Comparison of ENCODE assay signal across 26 cellular contexts in genomic region chr1:226894826-226895225, GRCh38.
"Had no signal": no experiment of that assay in that cellular context is flagged by ENCODE, and none has a peak within 500 bp of the region (broad histone marks: within the 10 kb centered on the region; RNA-seq: fewer than 3 reads in every experiment).

No MANE protein-coding gene starts in this region.

- H3K4me1 ChIP-seq: parathyroid adenoma, tibial nerve, uterus had no signal

- H3K27me3 ChIP-seq: left lung, neutrophil, tibial nerve, uterus had no signal

- H3K9me3 ChIP-seq: left lung, lower lobe of right lung, neutrophil, tibial nerve, uterus had no signal

- DNase-seq: hypothalamus; immature natural killer cell; kidney; left colon; left lung; lower lobe of right lung; mammary epithelial cell; mesenchymal stem cell; naive thymus-derived CD8-positive, alpha-beta T cell; occipital lobe; retina; right cardiac atrium; stimulated activated CD4-positive, alpha-beta T cell treated with anti-CD3 and anti-CD28 coated beads, Interleukin-4, amount 100 ng/mL, for 24 hours; stimulated activated naive CD4-positive, alpha-beta T cell; uterus had no signal

- H3K27ac ChIP-seq: left lung, lower lobe of right lung, neutrophil, parathyroid adenoma, skin epidermis, tibial nerve, uterus had no signal

- H3K4me3 ChIP-seq: left lung, lower lobe of right lung, skin epidermis, tibial nerve, uterus had no signal

- H3K36me3 ChIP-seq: neutrophil, uterus had no signal

- H3K36me3 Mint-ChIP-seq: stimulated activated effector memory CD8-positive, alpha-beta T cell treated with anti-CD3 and anti-CD28 coated beads, Interleukin-12 subunit alpha, Interleukin-12 subunit beta, amount 100 ng/mL, for 72 hours had no signal

- ATAC-seq: left colon; left lung; lower lobe of right lung; naive thymus-derived CD8-positive, alpha-beta T cell; right cardiac atrium; sciatic nerve; stimulated activated effector memory CD8-positive, alpha-beta T cell treated with anti-CD3 and anti-CD28 coated beads, Interleukin-12 subunit alpha, Interleukin-12 subunit beta, amount 100 ng/mL, for 72 hours had no signal

- H3K9me3 Mint-ChIP-seq: immature natural killer cell; naive thymus-derived CD8-positive, alpha-beta T cell; nephron; neural crest cell; stimulated activated effector memory CD8-positive, alpha-beta T cell treated with anti-CD3 and anti-CD28 coated beads, Interleukin-12 subunit alpha, Interleukin-12 subunit beta, amount 100 ng/mL, for 72 hours; stimulated activated naive CD8-positive, alpha-beta T cell treated with anti-CD3 and anti-CD28 coated beads, Interleukin-15, Interleukin-2, amounts not matched to agents 100 ng/mL and 50 ng/mL, for 24 hours; type B pancreatic cell had no signal

- H3K27ac Mint-ChIP-seq: nephron; progenitor cell of endocrine pancreas; stimulated activated effector memory CD8-positive, alpha-beta T cell treated with anti-CD3 and anti-CD28 coated beads, Interleukin-12 subunit alpha, Interleukin-12 subunit beta, amount 100 ng/mL, for 72 hours; stimulated activated naive CD8-positive, alpha-beta T cell treated with anti-CD3 and anti-CD28 coated beads, Interleukin-15, Interleukin-2, amounts not matched to agents 100 ng/mL and 50 ng/mL, for 24 hours; type B pancreatic cell had no signal
